Comparison of ENCODE assay signal across 6 cellular contexts in genomic region chr2:2721296-2721835, GRCh38.
"Had no signal": no experiment of that assay in that cellular context is flagged by ENCODE, and none has a peak within 500 bp of the region (broad histone marks: within the 10 kb centered on the region; RNA-seq: fewer than 3 reads in every experiment).

No MANE protein-coding gene starts in this region.

- DNase-seq: IMR-90, KBM-7 had no signal

- ATAC-seq: HepG2, K562 had no signal

- H3K27me3 Mint-ChIP-seq: IgD-negative memory B cell had no signal

- H3K4me3 ChIP-seq: K562 had no signal

- H3K4me3 Mint-ChIP-seq: IgD-negative memory B cell had no signal

- H3K27ac Mint-ChIP-seq: IgD-negative memory B cell had no signal

- H3K27ac ChIP-seq: HL-60 had no signal

- H3K36me3 Mint-ChIP-seq: IgD-negative memory B cell had no signal
